ENCODE assay signal across 6 cellular contexts in genomic region chr7:150680364-150680763, GRCh38. TPM values are rescaled to one million over a fixed set of nuclear protein-coding genes. Genes with fewer than 3 reads are reported as not detected.
"Had no signal": no experiment of that assay in that cellular context is flagged by ENCODE, and none has a peak within 500 bp of the region (broad histone marks: within the 10 kb centered on the region; RNA-seq: fewer than 3 reads in every experiment).

No MANE protein-coding gene starts in this region.

RNA-seq across cellular contexts. Expression of gene GIMAP2, which starts 5.1 kb away (rescaled TPM):
- total RNA-seq: progenitor cell of endocrine pancreas, smooth muscle cell had no signal
- polyA plus RNA-seq: neural cell had no signal

RNA-seq across cellular contexts. Expression of gene GIMAP1, which starts 36.0 kb away (rescaled TPM):
- total RNA-seq: kidney epithelial cell, myocyte, progenitor cell of endocrine pancreas, renal cortical epithelial cell, smooth muscle cell had no signal
- polyA plus RNA-seq: neural cell, smooth muscle cell had no signal

RNA-seq across cellular contexts. Expression of gene GIMAP6, which starts 48.2 kb away (rescaled TPM):
- total RNA-seq: kidney epithelial cell, myocyte, progenitor cell of endocrine pancreas, smooth muscle cell had no signal
- polyA plus RNA-seq: neural cell, smooth muscle cell had no signal

RNA-seq across cellular contexts. Expression of gene GIMAP5, which starts 56.9 kb away (rescaled TPM):
- total RNA-seq: myocyte, progenitor cell of endocrine pancreas, smooth muscle cell had no signal
- polyA plus RNA-seq: neural cell, smooth muscle cell had no signal
